8 cellular contexts compared by ENCODE assay signal in genomic region chr2:174486614-174487535, GRCh38. TPM values are rescaled to one million over a fixed set of nuclear protein-coding genes. Genes with fewer than 3 reads are reported as not detected.
DNase-seq lines count a peak whose midpoint lies in the region; TF ChIP-seq lines count a peak whose summit lies in the region.

A gene with protein sequence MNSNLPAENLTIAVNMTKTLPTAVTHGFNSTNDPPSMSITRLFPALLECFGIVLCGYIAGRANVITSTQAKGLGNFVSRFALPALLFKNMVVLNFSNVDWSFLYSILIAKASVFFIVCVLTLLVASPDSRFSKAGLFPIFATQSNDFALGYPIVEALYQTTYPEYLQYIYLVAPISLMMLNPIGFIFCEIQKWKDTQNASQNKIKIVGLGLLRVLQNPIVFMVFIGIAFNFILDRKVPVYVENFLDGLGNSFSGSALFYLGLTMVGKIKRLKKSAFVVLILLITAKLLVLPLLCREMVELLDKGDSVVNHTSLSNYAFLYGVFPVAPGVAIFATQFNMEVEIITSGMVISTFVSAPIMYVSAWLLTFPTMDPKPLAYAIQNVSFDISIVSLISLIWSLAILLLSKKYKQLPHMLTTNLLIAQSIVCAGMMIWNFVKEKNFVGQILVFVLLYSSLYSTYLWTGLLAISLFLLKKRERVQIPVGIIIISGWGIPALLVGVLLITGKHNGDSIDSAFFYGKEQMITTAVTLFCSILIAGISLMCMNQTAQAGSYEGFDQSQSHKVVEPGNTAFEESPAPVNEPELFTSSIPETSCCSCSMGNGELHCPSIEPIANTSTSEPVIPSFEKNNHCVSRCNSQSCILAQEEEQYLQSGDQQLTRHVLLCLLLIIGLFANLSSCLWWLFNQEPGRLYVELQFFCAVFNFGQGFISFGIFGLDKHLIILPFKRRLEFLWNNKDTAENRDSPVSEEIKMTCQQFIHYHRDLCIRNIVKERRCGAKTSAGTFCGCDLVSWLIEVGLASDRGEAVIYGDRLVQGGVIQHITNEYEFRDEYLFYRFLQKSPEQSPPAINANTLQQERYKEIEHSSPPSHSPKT (minus strand): TSS chr2:174487029. CDS start chr2:174481956, 5,073 bp downstream.

- TF ChIP-seq POLR2A in suprapubic skin (IDR thresholded peaks at IDR 0.05) = peak in 1 of 2 donors; percentile 38

- TF ChIP-seq CTCF in HFF-Myc (IDR thresholded peaks at IDR 0.05; ENCODE audit: low read depth, low read length, missing control alignments) (no peak), suprapubic skin (IDR thresholded peaks at IDR 0.05) (no peak)

- peak within 1 kb of the TSS; percentile 88 for H3K27ac Mint-ChIP-seq in activated naive CD4-positive, alpha-beta T cell treated with anti-CD3 and anti-CD28 coated beads, Interleukin-2, amount 10 ng/mL, durations not matched to agents 7 days and 5 days

- CTCF ChIA-PET in activated naive CD4-positive, alpha-beta T cell treated with anti-CD3 and anti-CD28 coated beads, Interleukin-2, amount 10 ng/mL, durations not matched to agents 7 days and 5 days (lab: Charles Lee) = interaction anchor here (0.6 to 1.8 kb wide), 8 partner anchors 8 to 112 kb away, joined by 3 to 6 read pairs (median 4); no protein-coding TSS in a partner anchor

- no peaks in the 10 kb centered on the region for H3K27me3 Mint-ChIP-seq in activated naive CD4-positive, alpha-beta T cell treated with anti-CD3 and anti-CD28 coated beads, Interleukin-2, amount 10 ng/mL, durations not matched to agents 7 days and 5 days

- DNase-seq in GM04504 (ENCODE audit: low read depth) (peak; percentile 95), HFF-Myc (ENCODE audit: extremely low read depth, low read depth) (peak; percentile 89), MV-4-11 (lab: John Stamatoyannopoulos, UW) (peak; percentile 95), SK-N-DZ (ENCODE audit: low spot score) (peak; percentile 96), globus pallidus (ENCODE audit: low spot score) (peak; percentile 99), nucleus accumbens (lab: John Stamatoyannopoulos, UW) (peak; percentile 55 to 99 (median 97)), suprapubic skin (ENCODE audit: low spot score in 2 of 2) (peak; percentile 100)
- DNase-seq in activated naive CD4-positive, alpha-beta T cell treated with anti-CD3 and anti-CD28 coated beads, Interleukin-2, amount 10 ng/mL, durations not matched to agents 7 days and 5 days = peak; percentile 100

- H3K27me3 ChIP-seq in suprapubic skin = no peaks in the 10 kb centered on the region

- H3K4me1 ChIP-seq in suprapubic skin = peaks cover 22% of the 10 kb centered on the region

- H3K9me3 ChIP-seq in suprapubic skin = no peaks in the 10 kb centered on the region

- H3K4me3 Mint-ChIP-seq in activated naive CD4-positive, alpha-beta T cell treated with anti-CD3 and anti-CD28 coated beads, Interleukin-2, amount 10 ng/mL, durations not matched to agents 7 days and 5 days = peak within 1 kb of the TSS; percentile 91

- H3K36me3 Mint-ChIP-seq in activated naive CD4-positive, alpha-beta T cell treated with anti-CD3 and anti-CD28 coated beads, Interleukin-2, amount 10 ng/mL, durations not matched to agents 7 days and 5 days = peaks cover 33% of the 10 kb centered on the region

- H3K36me3 ChIP-seq in suprapubic skin = no peaks in the 10 kb centered on the region

- H3K4me1 Mint-ChIP-seq in activated naive CD4-positive, alpha-beta T cell treated with anti-CD3 and anti-CD28 coated beads, Interleukin-2, amount 10 ng/mL, durations not matched to agents 7 days and 5 days = peaks cover 73% of the 10 kb centered on the region

- H3K4me3 ChIP-seq in HFF-Myc (replicated peaks; ENCODE audit: low read depth, low read length) = peak within 1 kb of the TSS; percentile 69
- peak within 1 kb of the TSS; percentile 77 for H3K4me3 ChIP-seq in suprapubic skin

- no peak for TF ChIP-seq EP300 in suprapubic skin (IDR thresholded peaks at IDR 0.05)

- 0% methylated on average over 10 of the region's 72 CpGs for WGBS in suprapubic skin

- peak within 1 kb of the TSS; percentile 85 for H3K27ac ChIP-seq in suprapubic skin

- no peaks in the 10 kb centered on the region for H3K9me3 Mint-ChIP-seq in activated naive CD4-positive, alpha-beta T cell treated with anti-CD3 and anti-CD28 coated beads, Interleukin-2, amount 10 ng/mL, durations not matched to agents 7 days and 5 days

RNA-seq across cellular contexts. Expression of the gene that starts here (rescaled TPM):
- polyA plus RNA-seq in SK-N-DZ (2014; cell fraction: cytosol; rRNA removed) = 1.0 and 1.4 TPM in 2 replicates
- 0.99 and 1.1 TPM in 2 replicates for polyA plus RNA-seq in SK-N-DZ (2014; cell fraction: nucleus; rRNA removed)
- total RNA-seq in suprapubic skin = 10 to 100 TPM; 20.6 to 31.2 (median 26.0) TPM

Comparison
In these comparisons a context has a peak if more than half of its experiments do, and no peak if none do; other contexts are left out.
1. Peak in every context shown above with its lines: DNase-seq, H3K4me3 ChIP-seq and H3K27ac ChIP-seq.